ENCODE assay signal across 8 cellular contexts in the genomic region with DNA sequence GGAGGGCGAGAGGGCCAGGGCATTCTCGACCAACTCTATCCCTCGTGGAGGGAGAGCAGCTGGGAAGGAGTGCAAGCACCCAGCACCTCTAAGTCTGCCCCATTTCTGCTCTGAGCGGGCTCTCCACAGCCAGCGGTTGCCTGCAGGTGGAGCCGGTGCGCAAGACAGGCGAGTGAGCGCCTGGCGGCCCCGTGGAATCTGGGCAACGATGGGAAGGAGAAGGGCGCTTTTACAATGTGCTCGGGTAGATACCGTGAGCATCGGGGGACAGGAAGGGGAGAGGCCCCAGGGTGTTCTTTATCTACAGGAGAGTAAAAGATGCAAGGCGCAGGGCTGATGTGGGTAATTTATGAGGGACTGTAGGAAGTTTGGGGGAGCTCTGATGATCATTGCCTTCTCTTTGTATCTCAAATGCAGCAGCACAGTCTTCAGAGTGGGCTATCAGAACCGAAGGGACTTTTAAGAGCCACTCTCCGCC. TPM values are rescaled to one million over a fixed set of nuclear protein-coding genes. Genes with fewer than 3 reads are reported as not detected.
DNase-seq lines count a peak whose midpoint lies in the region; ATAC-seq and TF ChIP-seq lines count a peak whose summit lies in the region.

No MANE protein-coding gene starts in this region.

- peak overlapping the region; percentile 81 for H3K27ac Mint-ChIP-seq in activated naive CD4-positive, alpha-beta T cell treated with anti-CD3 and anti-CD28 coated beads for 36 hours

- TF ChIP-seq CTCF in Loucy (conservative IDR thresholded peaks at IDR 0.05; ENCODE audit: low read length) = peak; percentile 70
- no peak for TF ChIP-seq CTCF in omental fat pad (IDR thresholded peaks at IDR 0.05)

- in situ Hi-C loops in G401 (cut with HindIII; ENCODE audit: low sequenced_read_pairs) = no loop called here

- no peaks in the 10 kb centered on the region for H3K27me3 Mint-ChIP-seq in activated naive CD4-positive, alpha-beta T cell treated with anti-CD3 and anti-CD28 coated beads for 36 hours (ENCODE audit: low read depth)

- H3K79me2 ChIP-seq in Loucy (ENCODE audit: insufficient read depth, low read length) = peaks cover 36% of the 10 kb centered on the region

- H3K36me3 ChIP-seq in H7 (replicated peaks; ENCODE audit: control insufficient read depth, insufficient read depth, low read length) = no peaks in the 10 kb centered on the region; the same call in 1 of the 2 replicates
- no peaks in the 10 kb centered on the region for H3K36me3 ChIP-seq in Loucy (ENCODE audit: insufficient read depth, low read length)
- peaks cover 25% of the 10 kb centered on the region for H3K36me3 ChIP-seq in SJSA1

- no peaks in the 10 kb centered on the region for H3F3A ChIP-seq in Loucy (ENCODE audit: low read depth)

- H4K20me1 ChIP-seq in Loucy (ENCODE audit: insufficient read depth, low read length, poor library complexity, severe bottlenecking) = no peaks in the 10 kb centered on the region

- peak overlapping the region; percentile 95 for H3K4me3 Mint-ChIP-seq in activated naive CD4-positive, alpha-beta T cell treated with anti-CD3 and anti-CD28 coated beads for 36 hours

- peaks cover 3% of the 10 kb centered on the region for H3K36me3 Mint-ChIP-seq in activated naive CD4-positive, alpha-beta T cell treated with anti-CD3 and anti-CD28 coated beads for 36 hours (ENCODE audit: low read depth)

- peaks cover 8% of the 10 kb centered on the region for H3K27me3 ChIP-seq in H7 (ENCODE audit: control insufficient read depth, insufficient read depth, low read length)
- no peaks in the 10 kb centered on the region for H3K27me3 ChIP-seq in Loucy (ENCODE audit: insufficient read depth, low read length, poor library complexity, severe bottlenecking)
- no peaks in the 10 kb centered on the region for H3K27me3 ChIP-seq in SJSA1 (replicated peaks)

- ATAC-seq in omental fat pad (ENCODE audit: low FRiP score) = peak; percentile 80

- H3K4me2 ChIP-seq in Loucy (ENCODE audit: low read depth, low read length, poor library complexity, severe bottlenecking) = peak overlapping the region; percentile 95

- H3K27ac ChIP-seq in SJSA1 (no peak overlapping the region), temporal lobe (ENCODE audit: low read depth, low read length) (peak overlapping the region; percentile 82)

- H3K9ac ChIP-seq in Loucy (ENCODE audit: low read depth, low read length, poor library complexity, severe bottlenecking) = peak overlapping the region; percentile 78

- CTCF ChIA-PET in activated naive CD4-positive, alpha-beta T cell treated with anti-CD3 and anti-CD28 coated beads for 36 hours (lab: Charles Lee) = interaction anchor here (0.6 to 3.0 kb wide), 15 partner anchors 8 to 461 kb away, joined by 3 to 18 read pairs (median 5); no protein-coding TSS in a partner anchor

- H3K9me2 ChIP-seq in Loucy (replicated peaks; ENCODE audit: low read depth, low read length) = no peaks in the 10 kb centered on the region

- H2AFZ ChIP-seq in Loucy (ENCODE audit: low read length) = peak overlapping the region; percentile 87

- H3K4me3 ChIP-seq in H7 (ENCODE audit: insufficient read depth, low read depth, low read length) (peak overlapping the region; percentile 78), Loucy (ENCODE audit: low read length, poor library complexity, severe bottlenecking) (peak overlapping the region; percentile 81), SJSA1 (peak overlapping the region; percentile 92)

- H3K9me3 Mint-ChIP-seq in activated naive CD4-positive, alpha-beta T cell treated with anti-CD3 and anti-CD28 coated beads for 36 hours = no peaks in the 10 kb centered on the region

- peaks cover 26% of the 10 kb centered on the region for H3K4me1 ChIP-seq in Loucy (ENCODE audit: insufficient read depth, low read length, poor library complexity, severe bottlenecking)
- H3K4me1 ChIP-seq in SJSA1 (replicated peaks) = peaks cover 17% of the 10 kb centered on the region

- H3K4me1 Mint-ChIP-seq in activated naive CD4-positive, alpha-beta T cell treated with anti-CD3 and anti-CD28 coated beads for 36 hours (ENCODE audit: low read depth) = peaks cover 28% of the 10 kb centered on the region

- H3K9me3 ChIP-seq in Loucy (ENCODE audit: insufficient read depth, low read depth, low read length) (no peaks in the 10 kb centered on the region), SJSA1 (replicated peaks) (no peaks in the 10 kb centered on the region)

- DNase-seq in G401 (ENCODE audit: low spot score) (peak; percentile 86), H7 (peak; percentile 91), SJSA1 (ENCODE audit: low read depth in 1 of 2, low spot score in 2 of 2) (peak; percentile 78), globus pallidus (ENCODE audit: low spot score) (peak; percentile 86), omental fat pad (ENCODE audit: low spot score) (peak; percentile 55)
- DNase-seq in activated naive CD4-positive, alpha-beta T cell treated with anti-CD3 and anti-CD28 coated beads for 36 hours = peak; percentile 91

- intact Hi-C loops in activated naive CD4-positive, alpha-beta T cell treated with anti-CD3 and anti-CD28 coated beads for 36 hours (cut with micrococcal nuclease) = loop anchor here (1.0 to 5.0 kb wide), 8 partner anchors 61 to 596 kb away; partner anchors contain the start of genes ANAPC1, CHCHD5, POLR1B and SLC20A1

RNA-seq across cellular contexts. Expression of gene TTL, which starts 0.9 kb away (rescaled TPM):
- total RNA-seq in G401 (2014; rRNA removed; shearing (Covaris generic)) = 85.4 and 96.2 TPM in 2 replicates
- total RNA-seq in H7 (2014; rRNA removed; shearing (Covaris generic)) = 49.6 and 52.6 TPM in 2 replicates
- total RNA-seq in SJSA1 (2014; rRNA removed; shearing (Covaris generic)) = 33.7 and 47.7 TPM in 2 replicates
- 10 to 100 TPM; 20.2 to 21.3 TPM for total RNA-seq in activated naive CD4-positive, alpha-beta T cell treated with anti-CD3 and anti-CD28 coated beads for 36 hours
- total RNA-seq in omental fat pad = 10 to 100 TPM; 26.9 to 43.1 (median 31.1) TPM
- 49.4 TPM for total RNA-seq in temporal lobe

RNA-seq across cellular contexts. Expression of gene RGPD8, which starts 47.6 kb away (rescaled TPM):
- total RNA-seq in G401 (2014; rRNA removed; shearing (Covaris generic)) = 3.8 and 9.7 TPM in 2 replicates
- 4.6 and 11.8 TPM in 2 replicates for total RNA-seq in H7 (2014; rRNA removed; shearing (Covaris generic))
- total RNA-seq in SJSA1 (2014; rRNA removed; shearing (Covaris generic)) = 1.4 and 5.5 TPM in 2 replicates
- 10 to 100 TPM; 12.5 to 13.0 TPM for total RNA-seq in activated naive CD4-positive, alpha-beta T cell treated with anti-CD3 and anti-CD28 coated beads for 36 hours
- 10 to 100 TPM; 23.9 to 33.7 (median 27.0) TPM for total RNA-seq in omental fat pad
- 20.9 TPM for total RNA-seq in temporal lobe
